ENCODE assay signal across 22 cellular contexts in genomic region chr15:54580643-54581042, GRCh38.
DNase-seq lines count a peak whose midpoint lies in the region; ATAC-seq and TF ChIP-seq lines count a peak whose summit lies in the region.
"Had no signal": no experiment of that assay in that cellular context is flagged by ENCODE, and none has a peak within 500 bp of the region (broad histone marks: within the 10 kb centered on the region; RNA-seq: fewer than 3 reads in every experiment).

No MANE protein-coding gene starts in this region.

- no peak overlapping the region for H2BK15ac ChIP-seq in mesendoderm (replicated peaks; ENCODE audit: low read depth)

- no peak overlapping the region for H3K4ac ChIP-seq in mesendoderm (ENCODE audit: low read depth, low read length)

- no peak overlapping the region for H4K5ac ChIP-seq in mesendoderm (ENCODE audit: low read length)

- no peak overlapping the region for H3K9ac ChIP-seq in mesendoderm (ENCODE audit: low read length)

- WGBS in mesendoderm (ENCODE audit: extremely low coverage, insufficient coverage, low lambda C conversion rate) = no CpG with 5 or more reads among the region's 2 CpGs

- ATAC-seq in HG03045 (IDR thresholded peaks at IDR 0.05; ENCODE audit: unreplicated experiment) = no peak
- ATAC-seq: GM12878 had no signal

- H3K18ac ChIP-seq in mesendoderm (ENCODE audit: low read length) = no peak overlapping the region

- H3K79me2 ChIP-seq in mesendoderm (ENCODE audit: control insufficient read depth, insufficient read depth, low read length) = no peaks in the 10 kb centered on the region

- no peak overlapping the region for H4K8ac ChIP-seq in mesendoderm (ENCODE audit: low read depth, low read length)

- peak; percentile 9 for DNase-seq in RWPE1 (ENCODE audit: low spot score)
- DNase-seq in epithelial cell of prostate (ENCODE audit: low read depth, low spot score) = peak; percentile 0
- peak; percentile 40 for DNase-seq in mesendoderm
- DNase-seq in stimulated activated CD4-positive, alpha-beta T cell treated with anti-CD3 and anti-CD28 coated beads, Interleukin-15, amount 100 ng/mL, for 24 hours = no peak
- DNase-seq in medulla oblongata (ENCODE audit: extremely low spot score) = no peak
- no peak for DNase-seq in NCI-H2107 (lab: John Stamatoyannopoulos, UW)
- DNase-seq: ACHN; BE2C; C1 segment of cervical spinal cord; CD4-positive, CD25-positive, alpha-beta regulatory T cell; CD8-positive, alpha-beta memory T cell; COR-L47; DMS 273 treated with DMSO at 0.1 percent for 48 hours; DMS53; DND-41; EL; GOT3; H9; IMR-90 had no signal

- no peaks in the 10 kb centered on the region for H3K36me3 ChIP-seq in mesendoderm (ENCODE audit: control insufficient read depth, insufficient read depth, low read length)
- H3K36me3 ChIP-seq: BE2C had no signal

- H2BK120ac ChIP-seq in mesendoderm (ENCODE audit: low read depth, low read length) = no peak overlapping the region

- H2AK5ac ChIP-seq in mesendoderm (ENCODE audit: low read length) = no peak overlapping the region

- POLR2A ChIA-PET in RWPE1 (lab: Yijun Ruan, JAX; ENCODE audit: low non-redundant PET) = no interaction called here

- no peaks in the 10 kb centered on the region for H3K79me1 ChIP-seq in mesendoderm (ENCODE audit: low read length)

- CTCF ChIA-PET in RWPE1 (lab: Yijun Ruan, JAX) = no interaction called here

- H3K23ac ChIP-seq in mesendoderm (ENCODE audit: low read length) = no peak overlapping the region

- no peak overlapping the region for H3K4me2 ChIP-seq in mesendoderm (ENCODE audit: low read length)

- H3K4me1 ChIP-seq in mesendoderm (ENCODE audit: control insufficient read depth, low read depth, low read length) = no peaks in the 10 kb centered on the region
- H3K4me1 ChIP-seq: BE2C had no signal

- H3K27ac ChIP-seq in RWPE1 = no peak overlapping the region
- H3K27ac ChIP-seq in epithelial cell of prostate = peak overlapping the region; percentile 54
- H3K27ac ChIP-seq in mesendoderm (ENCODE audit: low read depth, low read length) = no peak overlapping the region
- H3K27ac ChIP-seq: HL-60 had no signal

- H2BK5ac ChIP-seq in mesendoderm (ENCODE audit: low read length) = no peak overlapping the region

- H3K27me3 ChIP-seq in mesendoderm (ENCODE audit: insufficient read depth, low read length, poor library complexity) = no peaks in the 10 kb centered on the region

- TF ChIP-seq CTCF in RWPE1 (conservative IDR thresholded peaks at IDR 0.05; ENCODE audit: low read depth) = no peak

- no peak overlapping the region for H3K4me3 ChIP-seq in mesendoderm (ENCODE audit: low read length)
- H3K4me3 ChIP-seq: GM12878 had no signal

- H3K56ac ChIP-seq in mesendoderm (ENCODE audit: low read length) = no peak overlapping the region

Comparison
In these comparisons a context has a peak if more than half of its experiments do, and no peak if none do; other contexts are left out.
1. DNase-seq: peak in RWPE1 (single experiment), epithelial cell of prostate (single experiment) and mesendoderm (single experiment); none in stimulated activated CD4-positive, alpha-beta T cell treated with anti-CD3 and anti-CD28 coated beads, Interleukin-15, amount 100 ng/mL, for 24 hours (single experiment), medulla oblongata (single experiment) and NCI-H2107 (single experiment).